14 cellular contexts compared by ENCODE assay signal in genomic region chr1:92577251-92577895, GRCh38.
DNase-seq lines count a peak whose midpoint lies in the region; ATAC-seq and TF ChIP-seq lines count a peak whose summit lies in the region.
"Had no signal": no experiment of that assay in that cellular context is flagged by ENCODE, and none has a peak within 500 bp of the region (broad histone marks: within the 10 kb centered on the region; RNA-seq: fewer than 3 reads in every experiment).

No MANE protein-coding gene starts in this region.

- H3K27ac ChIP-seq in PC-3 (ENCODE audit: low read length), result no peak overlapping the region
- no peak overlapping the region for H3K27ac ChIP-seq in CD8-positive, alpha-beta T cell (ENCODE audit: low read depth, low read length)
- H3K27ac ChIP-seq: right lobe of liver, SJSA1, tibial nerve had no signal

- no peak overlapping the region for H3K4me2 ChIP-seq in PC-3 (ENCODE audit: low read length)

- no peaks in the 10 kb centered on the region for H3K36me3 ChIP-seq in PC-3 (ENCODE audit: low read depth, low read length)
- no peaks in the 10 kb centered on the region for H3K36me3 ChIP-seq in CD8-positive, alpha-beta T cell (ENCODE audit: insufficient read depth, low read length)
- H3K36me3 ChIP-seq: right lobe of liver had no signal

- CTCF ChIA-PET in PC-3 (lab: Charles Lee), result no interaction called here
- CTCF ChIA-PET in CD8-positive, alpha-beta T cell (lab: Charles Lee), result interaction anchor here (1.0 to 1.3 kb wide), 2 partner anchors 16 to 40 kb away, joined by 3 read pairs; no protein-coding TSS in a partner anchor

- no peak overlapping the region for H2AFZ ChIP-seq in PC-3 (ENCODE audit: low read length)

- POLR2A ChIA-PET in PC-3 (lab: Charles Lee; ENCODE audit: unreplicated experiment), result no interaction called here
- POLR2A ChIA-PET in CD8-positive, alpha-beta T cell (lab: Charles Lee), result interaction anchor here (2.2 kb wide), 1 partner anchor 92 kb away, joined by 8 read pairs; the partner anchor contains the start of gene GFI1

- no TSS peak for BruUV-seq in PC-3 (replicated peaks; lab: Mats Ljungman, UMichigan)

- ATAC-seq in PC-3, result 0 out of 2 replicates have a peak, but pooled peaks have one; percentile 11
- ATAC-seq in CD8-positive, alpha-beta T cell, result no peak
- ATAC-seq: right lobe of liver had no signal

- H3K9me2 ChIP-seq in PC-3 (replicated peaks; ENCODE audit: low read length), result no peaks in the 10 kb centered on the region

- no peaks in the 10 kb centered on the region for H3K27me3 ChIP-seq in PC-3 (ENCODE audit: low read length)
- H3K27me3 ChIP-seq in CD8-positive, alpha-beta T cell (ENCODE audit: insufficient read depth, low read length), result no peaks in the 10 kb centered on the region
- H3K27me3 ChIP-seq: right lobe of liver, SJSA1, tibial nerve had no signal

- TF ChIP-seq CTCF in PC-3 (conservative IDR thresholded peaks at IDR 0.05; ENCODE audit: low read depth, low read length) (no peak), nephron progenitor cell (IDR thresholded peaks at IDR 0.05) (no peak)
- no peak for TF ChIP-seq CTCF in CD8-positive, alpha-beta T cell (IDR thresholded peaks at IDR 0.05)

- H3K79me2 ChIP-seq in PC-3 (ENCODE audit: low read length), result no peaks in the 10 kb centered on the region

- H3K4me3 Mint-ChIP-seq in activated CD4-positive, alpha-beta T cell treated with anti-CD3 and anti-CD28 coated beads, Interleukin-2, amount 10 ng/mL, durations not matched to agents 24 days and 14 days, result peak overlapping the region; percentile 96
- no peak overlapping the region for H3K4me3 Mint-ChIP-seq in nephron progenitor cell
- H3K4me3 Mint-ChIP-seq in CD8-positive, alpha-beta T cell, result no peak overlapping the region
- H3K4me3 Mint-ChIP-seq: activated B cell treated with CpG ODN at 0.5 μM for 24 hours had no signal

- no peaks in the 10 kb centered on the region for H3K9me3 Mint-ChIP-seq in activated CD4-positive, alpha-beta T cell treated with anti-CD3 and anti-CD28 coated beads, Interleukin-2, amount 10 ng/mL, durations not matched to agents 24 days and 14 days
- H3K9me3 Mint-ChIP-seq in nephron progenitor cell, result no peaks in the 10 kb centered on the region
- H3K9me3 Mint-ChIP-seq in CD8-positive, alpha-beta T cell, result no peaks in the 10 kb centered on the region
- H3K9me3 Mint-ChIP-seq: activated B cell treated with CpG ODN at 0.5 μM for 24 hours had no signal

- no peak overlapping the region for H3K9ac ChIP-seq in PC-3 (ENCODE audit: low read length)

- intact Hi-C loops in activated CD4-positive, alpha-beta T cell treated with anti-CD3 and anti-CD28 coated beads, Interleukin-2, amount 10 ng/mL, durations not matched to agents 24 days and 14 days (cut with micrococcal nuclease), result loop anchor here (1.0 to 2.0 kb wide), 4 partner anchors 10 to 91 kb away; partner anchors contain the start of gene GFI1
- intact Hi-C loops in PC-3 (cut with micrococcal nuclease), result no loop called here
- intact Hi-C loops in CD8-positive, alpha-beta T cell (cut with DNase I, micrococcal nuclease), result no loop called here

- peaks cover 28% of the 10 kb centered on the region for H3K36me3 Mint-ChIP-seq in activated CD4-positive, alpha-beta T cell treated with anti-CD3 and anti-CD28 coated beads, Interleukin-2, amount 10 ng/mL, durations not matched to agents 24 days and 14 days (ENCODE audit: low read depth)
- H3K36me3 Mint-ChIP-seq in nephron progenitor cell (ENCODE audit: low read depth), result peaks cover 5% of the 10 kb centered on the region
- H3K36me3 Mint-ChIP-seq in CD8-positive, alpha-beta T cell, result no peaks in the 10 kb centered on the region

- no peaks in the 10 kb centered on the region for H3K9me3 ChIP-seq in PC-3 (ENCODE audit: low read length)
- no peaks in the 10 kb centered on the region for H3K9me3 ChIP-seq in CD8-positive, alpha-beta T cell (ENCODE audit: low read length)
- H3K9me3 ChIP-seq: right lobe of liver, SJSA1, tibial nerve had no signal

- H4K20me1 ChIP-seq in PC-3 (ENCODE audit: low read length), result no peaks in the 10 kb centered on the region

- H3K4me1 ChIP-seq in PC-3 (ENCODE audit: insufficient read depth, low read length), result no peaks in the 10 kb centered on the region
- H3K4me1 ChIP-seq in CD8-positive, alpha-beta T cell (ENCODE audit: insufficient read depth, low read length), result no peaks in the 10 kb centered on the region
- H3K4me1 ChIP-seq: right lobe of liver, SJSA1, tibial nerve had no signal

- peak; percentile 72 for DNase-seq in activated CD4-positive, alpha-beta T cell treated with anti-CD3 and anti-CD28 coated beads, Interleukin-2, amount 10 ng/mL, durations not matched to agents 24 days and 14 days
- no peak for DNase-seq in activated CD4-positive, alpha-beta T cell treated with anti-CD3 and anti-CD28 coated beads, Interleukin-2, amount 50 U/mL, for 4 hours
- DNase-seq in PC-3, result peak; percentile 18
- DNase-seq in cerebellar cortex (ENCODE audit: low spot score), result peak; percentile 38
- no peak for DNase-seq in nephron progenitor cell
- no peak for DNase-seq in NCI-H69 (lab: John Stamatoyannopoulos, UW)
- no peak for DNase-seq in NCI-H446 treated with DMSO at 0.1 percent for 48 hours (lab: John Stamatoyannopoulos, UW)
- no peak for DNase-seq in CD8-positive, alpha-beta T cell
- DNase-seq: activated B cell treated with CpG ODN at 0.5 μM for 24 hours, DMS79, NCI-H510A, right lobe of liver had no signal

- H3K4me1 Mint-ChIP-seq in activated CD4-positive, alpha-beta T cell treated with anti-CD3 and anti-CD28 coated beads, Interleukin-2, amount 10 ng/mL, durations not matched to agents 24 days and 14 days, result peaks cover 57% of the 10 kb centered on the region
- H3K4me1 Mint-ChIP-seq in nephron progenitor cell, result no peaks in the 10 kb centered on the region
- peaks cover 26% of the 10 kb centered on the region for H3K4me1 Mint-ChIP-seq in CD8-positive, alpha-beta T cell (ENCODE audit: low read depth)
- H3K4me1 Mint-ChIP-seq: activated B cell treated with CpG ODN at 0.5 μM for 24 hours had no signal

- H3K4me3 ChIP-seq in PC-3 (ENCODE audit: low read length), result no peak overlapping the region
- H3K4me3 ChIP-seq in CD8-positive, alpha-beta T cell (ENCODE audit: low read depth, low read length), result no peak overlapping the region
- H3K4me3 ChIP-seq: right lobe of liver, SJSA1, tibial nerve had no signal

- no peaks in the 10 kb centered on the region for H3K27me3 Mint-ChIP-seq in activated CD4-positive, alpha-beta T cell treated with anti-CD3 and anti-CD28 coated beads, Interleukin-2, amount 10 ng/mL, durations not matched to agents 24 days and 14 days
- no peaks in the 10 kb centered on the region for H3K27me3 Mint-ChIP-seq in nephron progenitor cell (ENCODE audit: low read depth, poor library complexity)
- H3K27me3 Mint-ChIP-seq in CD8-positive, alpha-beta T cell (ENCODE audit: low read depth), result no peaks in the 10 kb centered on the region
- H3K27me3 Mint-ChIP-seq: activated B cell treated with CpG ODN at 0.5 μM for 24 hours had no signal

- no peaks in the 10 kb centered on the region for H3F3A ChIP-seq in PC-3 (ENCODE audit: low read length, unreplicated experiment)

- H3K27ac Mint-ChIP-seq in activated CD4-positive, alpha-beta T cell treated with anti-CD3 and anti-CD28 coated beads, Interleukin-2, amount 10 ng/mL, durations not matched to agents 24 days and 14 days, result peak overlapping the region; percentile 96
- peak overlapping the region; percentile 88 for H3K27ac Mint-ChIP-seq in nephron progenitor cell
- H3K27ac Mint-ChIP-seq in CD8-positive, alpha-beta T cell, result no peak overlapping the region
- H3K27ac Mint-ChIP-seq: activated B cell treated with CpG ODN at 0.5 μM for 24 hours had no signal

Comparison
In these comparisons a context has a peak if more than half of its experiments do, and no peak if none do; other contexts are left out.
1. DNase-seq: peak in activated CD4-positive, alpha-beta T cell treated with anti-CD3 and anti-CD28 coated beads, Interleukin-2, amount 10 ng/mL, durations not matched to agents 24 days and 14 days (single experiment), PC-3 (single experiment) and cerebellar cortex (single experiment); none in activated CD4-positive, alpha-beta T cell treated with anti-CD3 and anti-CD28 coated beads, Interleukin-2, amount 50 U/mL, for 4 hours (0 of 2), nephron progenitor cell (single experiment), NCI-H69 (single experiment), NCI-H446 treated with DMSO at 0.1 percent for 48 hours (single experiment) and CD8-positive, alpha-beta T cell (0 of 7).